ENCODE assay signal across 8 cellular contexts in genomic region chr22:37953437-37954179, GRCh38. TPM values are rescaled to one million over a fixed set of nuclear protein-coding genes. Genes with fewer than 3 reads are reported as not detected.
DNase-seq lines count a peak whose midpoint lies in the region; ATAC-seq and TF ChIP-seq lines count a peak whose summit lies in the region.

C22orf23 (minus strand) TSS chr22:37953601; CDS start chr22:37953149, 452 bp downstream.
POLR2F (plus strand) TSS chr22:37953699; CDS start chr22:37953788, 89 bp downstream.

- H3K4me3 ChIP-seq in GM12875 (ENCODE audit: low read depth, low read length) = peak within 1 kb of the TSS; percentile 92
- peak within 1 kb of the TSS; percentile 97 for H3K4me3 ChIP-seq in adipocyte (ENCODE audit: low read length)
- peak within 1 kb of the TSS; percentile 99 for H3K4me3 ChIP-seq in parathyroid adenoma (ENCODE audit: low read depth, low read length)
- H3K4me3 ChIP-seq in transverse colon = peak within 1 kb of the TSS; percentile 84 to 95 (median 92)

- H2AFZ ChIP-seq in parathyroid adenoma = peak within 1 kb of the TSS; percentile 86

- H3K79me2 ChIP-seq in parathyroid adenoma = peaks cover 11% of the 10 kb centered on the region

- no peaks in the 10 kb centered on the region for H3K9me3 ChIP-seq in adipocyte (ENCODE audit: control insufficient read depth, low read length)
- H3K9me3 ChIP-seq in parathyroid adenoma (ENCODE audit: control insufficient read depth, low read length) = no peaks in the 10 kb centered on the region
- no peaks in the 10 kb centered on the region for H3K9me3 ChIP-seq in transverse colon

- DNase-seq in NCI-H1417 treated with DMSO at 0.1 percent for 48 hours (lab: John Stamatoyannopoulos, UW) = peak; percentile 39
- DNase-seq in SW 1271 (lab: John Stamatoyannopoulos, UW) = peak; percentile 51 to 89
- peak; percentile 99 for DNase-seq in adipocyte (ENCODE audit: low read depth)
- peak; percentile 98 for DNase-seq in cardiac septum (ENCODE audit: low spot score)
- peak; percentile 98 for DNase-seq in transverse colon

- no peak for TF ChIP-seq EP300 in transverse colon (IDR thresholded peaks at IDR 0.05; ENCODE audit: low read depth)

- H3K27ac ChIP-seq in parathyroid adenoma = peak within 1 kb of the TSS; percentile 68
- peak within 1 kb of the TSS; percentile 72 to 88 (median 84) for H3K27ac ChIP-seq in transverse colon

- in situ Hi-C loops in transverse colon (cut with MboI; ENCODE audit: low pct_ligation_motif_present in 1 of 4, low pct_unique_long_range_greater_than_20kb in 1 of 4, low sequenced_read_pairs in 3 of 4) = loop anchor here in 1 of 4 donors (25.0 kb wide), 1 partner anchor 141 kb away; the partner anchor contains the start of genes GALR3 and GCAT

- no peaks in the 10 kb centered on the region for H3K27me3 ChIP-seq in adipocyte (replicated peaks; ENCODE audit: control insufficient read depth, insufficient read depth, low read length)
- H3K27me3 ChIP-seq in parathyroid adenoma (ENCODE audit: control insufficient read depth, insufficient read depth, low read length) = no peaks in the 10 kb centered on the region
- peaks cover 10% of the 10 kb centered on the region for H3K27me3 ChIP-seq in transverse colon

- peak within 1 kb of the TSS; percentile 98 for H3K9ac ChIP-seq in adipocyte (ENCODE audit: low read length)
- peak within 1 kb of the TSS; percentile 80 for H3K9ac ChIP-seq in parathyroid adenoma

- TF ChIP-seq CTCF in GM12875 (IDR thresholded peaks at IDR 0.05; ENCODE audit: borderline replicate concordance, insufficient read depth, low read depth, low read length) (no peak), parathyroid adenoma (IDR thresholded peaks at IDR 0.05) (no peak), transverse colon (IDR thresholded peaks at IDR 0.05) (no peak)

- H3K36me3 ChIP-seq in adipocyte (ENCODE audit: control insufficient read depth, insufficient read depth, low read length, severe bottlenecking) (peaks cover 19% of the 10 kb centered on the region), parathyroid adenoma (ENCODE audit: control insufficient read depth, insufficient read depth, low read length) (no peaks in the 10 kb centered on the region), transverse colon (peaks cover 0 to 19% (median 6%) of the 10 kb centered on the region in 4 donors)

- 0% methylated on average over 34 of the region's 52 CpGs; no CpG with 5 or more reads in 1 of the 2 donors for WGBS in transverse colon (ENCODE audit: low coverage in 1 of 2), 2 donors

- intact Hi-C loops in cardiac septum (cut with DNase I) = no loop called here
- intact Hi-C loops in transverse colon (cut with DNase I; ENCODE audit: low total_unique reads) = loop anchor here (5.0 kb wide), 1 partner anchor 106 kb away; the partner anchor contains the start of gene EIF3L

- peak within 1 kb of the TSS; percentile 82 for H3K4me2 ChIP-seq in parathyroid adenoma (ENCODE audit: low read length)

- peak; percentile 74 for TF ChIP-seq POLR2A in transverse colon (IDR thresholded peaks at IDR 0.05)

- H3K4me1 ChIP-seq in adipocyte (ENCODE audit: control insufficient read depth, insufficient read depth, low read length) (peaks cover 14% of the 10 kb centered on the region), parathyroid adenoma (peaks cover 13% of the 10 kb centered on the region), transverse colon (peaks cover 18 to 22% (median 20%) of the 10 kb centered on the region in 4 donors)

- peak; percentile 79 for ATAC-seq in HG02763 (IDR thresholded peaks at IDR 0.05; ENCODE audit: unreplicated experiment)

RNA-seq across cellular contexts. Expression of gene C22orf23, which starts in this region (rescaled TPM):
- 0.54 TPM for total RNA-seq in cardiac septum
- total RNA-seq in transverse colon = not detected

RNA-seq across cellular contexts. Expression of gene POLR2F, which starts in this region (rescaled TPM):
- total RNA-seq in cardiac septum = 50.5 TPM
- total RNA-seq in transverse colon = 10 to 100 TPM in 3 of 4 donors, 1 to 10 TPM in 1; 7.6 to 65.5 (median 32.6) TPM

Comparison
In these comparisons a context has a peak if more than half of its experiments do, and no peak if none do; other contexts are left out.
1. Peak in every context shown above with its lines: DNase-seq, ATAC-seq, H3K4me3 ChIP-seq and H3K27ac ChIP-seq.
2. DNase-seq: peak in every context shown above with its lines; median percentile 99 in adipocyte; 98 in cardiac septum; 98 in transverse colon; 70 in SW 1271; 39 in NCI-H1417 treated with DMSO at 0.1 percent for 48 hours.